Comparison of ENCODE assay signal across 27 cellular contexts in the genomic region with DNA sequence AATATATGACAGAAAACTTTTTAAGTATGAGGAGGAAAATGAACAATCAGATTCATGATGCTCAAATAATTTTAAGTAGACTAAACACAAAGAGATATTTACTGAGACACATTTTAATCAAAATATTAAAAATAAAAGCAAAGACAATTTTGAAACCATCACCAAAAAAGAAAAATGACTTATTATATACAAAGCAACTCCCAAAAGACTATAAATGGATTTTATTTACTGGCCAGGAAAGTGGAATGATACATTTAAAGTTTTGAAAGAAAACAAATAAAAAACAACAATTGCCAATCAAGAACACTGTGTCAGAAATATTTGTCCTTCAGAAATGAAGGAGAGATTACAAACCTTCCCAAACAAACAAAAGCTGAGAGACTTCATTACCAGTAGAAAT.
"Had no signal": no experiment of that assay in that cellular context is flagged by ENCODE, and none has a peak within 500 bp of the region (broad histone marks: within the 10 kb centered on the region; RNA-seq: fewer than 3 reads in every experiment).

No MANE protein-coding gene starts in this region.

- DNase-seq: stimulated activated CD4-positive, alpha-beta T cell treated with anti-CD3 and anti-CD28 coated beads, Interleukin-2, amount 100 ng/mL, for 48 hours; stimulated activated CD4-positive, alpha-beta T cell treated with anti-CD3 and anti-CD28 coated beads, Interleukin-4, amount 100 ng/mL, for 1 hour; stimulated activated CD4-positive, alpha-beta T cell treated with anti-CD3 and anti-CD28 coated beads, Interleukin-4, amount 100 ng/mL, for 24 hours; stimulated activated CD4-positive, alpha-beta T cell treated with anti-CD3 and anti-CD28 coated beads, Interleukin-4, amount 100 ng/mL, for 4 hours; stimulated activated CD8-positive, alpha-beta memory T cell treated with anti-CD3 and anti-CD28 coated beads, Interleukin-4, amount 100 ng/mL, for 48 hours; stimulated activated naive B cell treated with anti-CD40 and anti-IgM and Interleukin-4, amounts not matched to agents 10 μg/mL and 1 μg/mL and 100 μg/mL, for 72 hours; stimulated activated naive CD4-positive, alpha-beta T cell; stimulated activated naive CD4-positive, alpha-beta T cell treated with Interleukin-2 at 50 U/mL for 16 hours; stimulated activated naive CD8-positive, alpha-beta T cell treated with anti-CD3 and anti-CD28 coated beads, Interleukin-15, amount 100 ng/mL, for 72 hours; stimulated activated naive CD8-positive, alpha-beta T cell treated with anti-CD3 and anti-CD28 coated beads, Interleukin-15, Interleukin-2, amounts not matched to agents 100 U/mL and 50 U/mL, for 24 hours; stomach; substantia nigra; testis; thyroid gland; tibial artery; transverse colon; trophoblast cell; upper lobe of left lung; upper lobe of right lung; uterus had no signal

- H3K27ac ChIP-seq: stomach, suprapubic skin, testis, thoracic aorta, thyroid gland, tibial artery, tibial nerve, transverse colon, upper lobe of left lung, upper lobe of right lung, uterus, vagina had no signal

- FAIRE-seq: urothelium cell line had no signal

- H3K4me3 ChIP-seq: stomach, suprapubic skin, testis, thoracic aorta, thyroid gland, tibial artery, tibial nerve, transverse colon, upper lobe of left lung, upper lobe of right lung, uterus, vagina had no signal

- H3K9me3 ChIP-seq: testis, thoracic aorta, thyroid gland, transverse colon, upper lobe of right lung, uterus, vagina had no signal

- H3K4me1 ChIP-seq: stomach, suprapubic skin, testis, thyroid gland, tibial artery, tibial nerve, transverse colon, upper lobe of left lung, upper lobe of right lung, uterus, vagina had no signal

- H3K36me3 ChIP-seq: stomach, suprapubic skin, thoracic aorta, thyroid gland, tibial artery, tibial nerve, transverse colon, upper lobe of left lung, upper lobe of right lung, uterus, vagina had no signal

- H3K27me3 ChIP-seq: stomach, suprapubic skin, testis, thyroid gland, tibial artery, tibial nerve, transverse colon, upper lobe of left lung, upper lobe of right lung, uterus, vagina had no signal

- ATAC-seq: stimulated activated effector memory CD8-positive, alpha-beta T cell treated with anti-CD3 and anti-CD28 coated beads, Interleukin-12 subunit alpha, Interleukin-12 subunit beta, amount 100 ng/mL, for 72 hours; stimulated activated memory B cell treated with anti-CD40 and anti-IgM and Interleukin-4, amounts not matched to agents 10 μg/mL and 1 μg/mL and 100 μg/mL, for 72 hours; stimulated activated naive B cell treated with anti-CD40 and anti-IgM and Interleukin-4, amounts not matched to agents 10 μg/mL and 1 μg/mL and 100 μg/mL, for 72 hours; stimulated activated naive CD8-positive, alpha-beta T cell treated with anti-CD3 and anti-CD28 coated beads, Interleukin-15, amount 100 ng/mL, for 72 hours; stimulated activated naive CD8-positive, alpha-beta T cell treated with anti-CD3 and anti-CD28 coated beads, Interleukin-15, Interleukin-2, amounts not matched to agents 100 U/mL and 50 U/mL, for 24 hours; upper lobe of right lung had no signal
